Comparison of ENCODE assay signal across 18 cellular contexts in the genomic region with DNA sequence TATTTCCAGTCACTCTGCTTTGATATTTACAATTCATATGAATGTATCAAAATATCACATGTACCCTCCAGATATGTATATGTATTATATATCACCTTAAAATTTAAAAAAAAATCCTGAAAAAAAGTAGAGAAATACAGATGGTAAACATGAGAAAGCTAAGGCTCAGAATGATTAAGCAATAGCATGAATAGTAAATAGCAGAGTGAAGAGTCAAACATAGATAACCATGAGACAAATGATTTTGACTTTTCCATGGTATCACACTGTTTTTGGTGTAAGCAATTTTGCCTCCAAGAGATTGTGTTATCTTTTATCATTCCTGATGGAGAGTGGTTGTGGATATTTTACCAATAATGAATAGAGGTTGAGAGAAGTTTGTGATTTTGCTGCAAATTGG.
DNase-seq lines count a peak whose midpoint lies in the region; ATAC-seq, FAIRE-seq and TF ChIP-seq lines count a peak whose summit lies in the region.
"Had no signal": no experiment of that assay in that cellular context is flagged by ENCODE, and none has a peak within 500 bp of the region (broad histone marks: within the 10 kb centered on the region; RNA-seq: fewer than 3 reads in every experiment).

No MANE protein-coding gene starts in this region.

- H3K4me3 ChIP-seq in astrocyte (ENCODE audit: insufficient read depth, low read depth, low read length), result no peak overlapping the region
- H3K4me3 ChIP-seq: A549 had no signal

- H3K4me1 ChIP-seq in astrocyte (ENCODE audit: insufficient read depth, low read length), result no peaks in the 10 kb centered on the region
- H3K4me1 ChIP-seq: A549 had no signal

- no peak overlapping the region for H3K4me2 ChIP-seq in astrocyte (ENCODE audit: low read length)
- H3K4me2 ChIP-seq: A549 had no signal

- FAIRE-seq in astrocyte (lab: Jason Lieb, UNC), result no peak
- FAIRE-seq: A549, HepG2, HTR-8/SVneo had no signal

- peak; percentile 73 for ATAC-seq in omental fat pad (ENCODE audit: low FRiP score)
- no peak for ATAC-seq in naive thymus-derived CD8-positive, alpha-beta T cell
- ATAC-seq in GM21619 (IDR thresholded peaks at IDR 0.05; ENCODE audit: unreplicated experiment), result no peak
- ATAC-seq in stimulated activated naive CD8-positive, alpha-beta T cell treated with anti-CD3 and anti-CD28 coated beads, Interleukin-15, amount 100 ng/mL, for 72 hours, result no peak
- no peak for ATAC-seq in GM21576 (IDR thresholded peaks at IDR 0.05; ENCODE audit: unreplicated experiment)
- ATAC-seq: A549; CD8-positive, alpha-beta T cell; HepG2 had no signal

- no peak overlapping the region for H3K27ac ChIP-seq in astrocyte (ENCODE audit: low read depth, low read length)
- H3K27ac ChIP-seq: A549 had no signal

- H3K27me3 ChIP-seq in astrocyte (ENCODE audit: insufficient read depth, low read length), result no peaks in the 10 kb centered on the region

- no peak overlapping the region for H3K9ac ChIP-seq in astrocyte (ENCODE audit: low read length)

- H3K27me3 Mint-ChIP-seq in astrocyte (ENCODE audit: low read depth, unreplicated experiment), result no peaks in the 10 kb centered on the region
- H3K27me3 Mint-ChIP-seq in naive thymus-derived CD8-positive, alpha-beta T cell, result no peaks in the 10 kb centered on the region
- H3K27me3 Mint-ChIP-seq in stimulated activated naive CD8-positive, alpha-beta T cell treated with anti-CD3 and anti-CD28 coated beads, Interleukin-15, amount 100 ng/mL, for 72 hours, result no peaks in the 10 kb centered on the region

- no peaks in the 10 kb centered on the region for H3K9me3 Mint-ChIP-seq in astrocyte (ENCODE audit: unreplicated experiment)
- H3K9me3 Mint-ChIP-seq in naive thymus-derived CD8-positive, alpha-beta T cell, result peaks cover 2 to 41% (median 14%) of the 10 kb centered on the region in 9 donors
- peaks cover 6 to 21% of the 10 kb centered on the region in 2 donors for H3K9me3 Mint-ChIP-seq in stimulated activated naive CD8-positive, alpha-beta T cell treated with anti-CD3 and anti-CD28 coated beads, Interleukin-15, amount 100 ng/mL, for 72 hours
- H3K9me3 Mint-ChIP-seq: CD14-positive monocyte, H9 had no signal

- peak; percentile 27 for DNase-seq in HCEC 1CT
- DNase-seq in NCI-H226, result peak; percentile 47
- peak; percentile 24 for DNase-seq in astrocyte (ENCODE audit: low read depth)
- no peak for DNase-seq in omental fat pad (ENCODE audit: low spot score)
- no peak for DNase-seq in naive thymus-derived CD8-positive, alpha-beta T cell
- no peak for DNase-seq in stimulated activated naive CD8-positive, alpha-beta T cell treated with anti-CD3 and anti-CD28 coated beads, Interleukin-15, amount 100 ng/mL, for 72 hours
- DNase-seq: CD8-positive, alpha-beta T cell; COR-L47; DND-41; GDM1; GOT3; H9 had no signal

- TF ChIP-seq CTCF in astrocyte (IDR thresholded peaks at IDR 0.05; ENCODE audit: insufficient read depth, low read depth, low read length) (no peak), omental fat pad (IDR thresholded peaks at IDR 0.05) (no peak)

- no peaks in the 10 kb centered on the region for H3K79me2 ChIP-seq in astrocyte (ENCODE audit: insufficient read depth, low read length)

- H4K20me1 ChIP-seq in astrocyte (ENCODE audit: insufficient read depth, low read length), result no peaks in the 10 kb centered on the region

- H3K36me3 Mint-ChIP-seq in astrocyte (ENCODE audit: low read depth, unreplicated experiment), result no peaks in the 10 kb centered on the region
- no peaks in the 10 kb centered on the region for H3K36me3 Mint-ChIP-seq in naive thymus-derived CD8-positive, alpha-beta T cell
- H3K36me3 Mint-ChIP-seq: CD14-positive monocyte; CD8-positive, alpha-beta T cell had no signal

- POLR2A ChIA-PET in naive thymus-derived CD8-positive, alpha-beta T cell (lab: Charles Lee), result no interaction called here

- no peaks in the 10 kb centered on the region for H3K36me3 ChIP-seq in astrocyte (ENCODE audit: insufficient read depth, low read length)

- peaks cover 4% of the 10 kb centered on the region for H3K4me1 Mint-ChIP-seq in astrocyte (ENCODE audit: low read depth, unreplicated experiment)
- no peaks in the 10 kb centered on the region for H3K4me1 Mint-ChIP-seq in naive thymus-derived CD8-positive, alpha-beta T cell
- no peaks in the 10 kb centered on the region for H3K4me1 Mint-ChIP-seq in stimulated activated naive CD8-positive, alpha-beta T cell treated with anti-CD3 and anti-CD28 coated beads, Interleukin-15, amount 100 ng/mL, for 72 hours
- H3K4me1 Mint-ChIP-seq: CD14-positive monocyte, H9 had no signal

- no peak overlapping the region for H2AFZ ChIP-seq in astrocyte (ENCODE audit: low read depth, low read length)

- no peak overlapping the region for H3K27ac Mint-ChIP-seq in astrocyte (ENCODE audit: unreplicated experiment)
- no peak overlapping the region for H3K27ac Mint-ChIP-seq in naive thymus-derived CD8-positive, alpha-beta T cell
- H3K27ac Mint-ChIP-seq in stimulated activated naive CD8-positive, alpha-beta T cell treated with anti-CD3 and anti-CD28 coated beads, Interleukin-15, amount 100 ng/mL, for 72 hours, result no peak overlapping the region
- H3K27ac Mint-ChIP-seq: CD14-positive monocyte; CD8-positive, alpha-beta T cell; H9 had no signal

- H3K9me3 ChIP-seq in astrocyte (ENCODE audit: insufficient read depth, low read depth, low read length), result no peaks in the 10 kb centered on the region
- H3K9me3 ChIP-seq: A549 had no signal

- no peak overlapping the region for H3K4me3 Mint-ChIP-seq in astrocyte (ENCODE audit: unreplicated experiment)
- no peak overlapping the region for H3K4me3 Mint-ChIP-seq in naive thymus-derived CD8-positive, alpha-beta T cell
- H3K4me3 Mint-ChIP-seq in stimulated activated naive CD8-positive, alpha-beta T cell treated with anti-CD3 and anti-CD28 coated beads, Interleukin-15, amount 100 ng/mL, for 72 hours, result no peak overlapping the region
- H3K4me3 Mint-ChIP-seq: CD14-positive monocyte; CD8-positive, alpha-beta T cell; H9 had no signal

Comparison
In these comparisons a context has a peak if more than half of its experiments do, and no peak if none do; other contexts are left out.
1. DNase-seq: peak in HCEC 1CT (single experiment), NCI-H226 (single experiment) and astrocyte (single experiment); none in omental fat pad (single experiment), naive thymus-derived CD8-positive, alpha-beta T cell (0 of 10) and stimulated activated naive CD8-positive, alpha-beta T cell treated with anti-CD3 and anti-CD28 coated beads, Interleukin-15, amount 100 ng/mL, for 72 hours (0 of 2).